10 cellular contexts compared by ENCODE assay signal in genomic region chr4:15963568-15963967, GRCh38. TPM values are rescaled to one million over a fixed set of nuclear protein-coding genes. Genes with fewer than 3 reads are reported as not detected.
DNase-seq lines count a peak whose midpoint lies in the region; ATAC-seq and TF ChIP-seq lines count a peak whose summit lies in the region.
"Had no signal": no experiment of that assay in that cellular context is flagged by ENCODE, and none has a peak within 500 bp of the region (broad histone marks: within the 10 kb centered on the region; RNA-seq: fewer than 3 reads in every experiment).

No MANE protein-coding gene starts in this region.

- H3K9me3 Mint-ChIP-seq in activated CD4-positive, alpha-beta memory T cell treated with anti-CD3 and anti-CD28 coated beads for 36 hours: no peaks in the 10 kb centered on the region

- H3K4me3 Mint-ChIP-seq in activated CD4-positive, alpha-beta memory T cell treated with anti-CD3 and anti-CD28 coated beads for 36 hours: no peak overlapping the region

- peaks cover 4% of the 10 kb centered on the region for H3K27me3 Mint-ChIP-seq in activated CD4-positive, alpha-beta memory T cell treated with anti-CD3 and anti-CD28 coated beads for 36 hours

- no peaks in the 10 kb centered on the region for H3K36me3 ChIP-seq in esophagus muscularis mucosa

- H3K4me1 ChIP-seq in esophagus muscularis mucosa: no peaks in the 10 kb centered on the region

- peaks cover 8% of the 10 kb centered on the region for H3K4me1 Mint-ChIP-seq in activated CD4-positive, alpha-beta memory T cell treated with anti-CD3 and anti-CD28 coated beads for 36 hours (ENCODE audit: low read depth)

- ATAC-seq in GM18909 (IDR thresholded peaks at IDR 0.05; ENCODE audit: poor library complexity, unreplicated experiment) (peak; percentile 80), HG02642 (IDR thresholded peaks at IDR 0.05; ENCODE audit: poor library complexity, unreplicated experiment) (peak; percentile 83)

- no peak overlapping the region for H3K27ac Mint-ChIP-seq in activated CD4-positive, alpha-beta memory T cell treated with anti-CD3 and anti-CD28 coated beads for 36 hours

- TF ChIP-seq POLR2A in esophagus muscularis mucosa (IDR thresholded peaks at IDR 0.05; ENCODE audit: low read depth): no peak

- H3K36me3 Mint-ChIP-seq in activated CD4-positive, alpha-beta memory T cell treated with anti-CD3 and anti-CD28 coated beads for 36 hours: no peaks in the 10 kb centered on the region

- CTCF ChIA-PET in activated CD4-positive, alpha-beta memory T cell treated with anti-CD3 and anti-CD28 coated beads for 36 hours (lab: Charles Lee): interaction anchor here (0.8 to 4.1 kb wide), 4 partner anchors 38 to 301 kb away, joined by 3 to 23 read pairs (median 9); no protein-coding TSS in a partner anchor

- no peak overlapping the region for H3K27ac ChIP-seq in esophagus muscularis mucosa (replicated peaks in 1 of 4)

- peaks cover 0 to 8% (median 3%) of the 10 kb centered on the region in 4 donors for H3K9me3 ChIP-seq in esophagus muscularis mucosa

- POLR2A ChIA-PET in activated CD4-positive, alpha-beta memory T cell treated with anti-CD3 and anti-CD28 coated beads for 36 hours (lab: Charles Lee): no interaction called here

- no peak overlapping the region for H3K4me3 ChIP-seq in esophagus muscularis mucosa

- WGBS in esophagus muscularis mucosa: 72% methylated on average over 5 of the region's 5 CpGs

- intact Hi-C loops in activated CD4-positive, alpha-beta memory T cell treated with anti-CD3 and anti-CD28 coated beads for 36 hours (cut with micrococcal nuclease): loop anchor here (1.0 to 2.0 kb wide), 2 partner anchors 38 to 301 kb away; no protein-coding TSS in a partner anchor
- intact Hi-C loops in esophagus muscularis mucosa (cut with DNase I): loop anchor here (5.0 kb wide), 1 partner anchor 39 kb away; no protein-coding TSS in a partner anchor

- no peak for TF ChIP-seq EP300 in esophagus muscularis mucosa (IDR thresholded peaks at IDR 0.05)

- no peak for TF ChIP-seq CTCF in esophagus muscularis mucosa (IDR thresholded peaks at IDR 0.05)

- no peaks in the 10 kb centered on the region for H3K27me3 ChIP-seq in esophagus muscularis mucosa

- DNase-seq in activated CD4-positive, alpha-beta memory T cell treated with anti-CD3 and anti-CD28 coated beads for 36 hours: peak; percentile 68
- DNase-seq in stimulated activated CD4-positive, alpha-beta T cell treated with anti-CD3 and anti-CD28 coated beads, Interleukin-15, amount 100 ng/mL, for 48 hours (ENCODE audit: low read depth in 2 of 2): peak; percentile 40 to 48
- DNase-seq in EL (no peak), GM03348 (ENCODE audit: low spot score) (no peak), esophagus muscularis mucosa (ENCODE audit: extremely low spot score) (no peak)
- no peak for DNase-seq in effector CD4-positive, alpha-beta T cell

RNA-seq across cellular contexts. Expression of gene FGFBP2, which starts 0.6 kb away (rescaled TPM):
- under 1 TPM; 0.43 to 0.51 TPM for total RNA-seq in activated CD4-positive, alpha-beta memory T cell treated with anti-CD3 and anti-CD28 coated beads for 36 hours
- 1 to 10 TPM; 2.8 to 6.7 (median 6.0) TPM for total RNA-seq in esophagus muscularis mucosa
- total RNA-seq: epithelial cell of proximal tubule, renal cortical epithelial cell had no signal

RNA-seq across cellular contexts. Expression of gene FGFBP1, which starts 25.0 kb away (rescaled TPM):
- not detected for total RNA-seq in activated CD4-positive, alpha-beta memory T cell treated with anti-CD3 and anti-CD28 coated beads for 36 hours
- under 1 TPM in 3 of 4 donors, not detected in 1; 0.33 to 0.92 (median 0.52) TPM for total RNA-seq in esophagus muscularis mucosa

Comparison
In these comparisons a context has a peak if more than half of its experiments do, and no peak if none do; other contexts are left out.
1. DNase-seq: peak in activated CD4-positive, alpha-beta memory T cell treated with anti-CD3 and anti-CD28 coated beads for 36 hours (single experiment) and stimulated activated CD4-positive, alpha-beta T cell treated with anti-CD3 and anti-CD28 coated beads, Interleukin-15, amount 100 ng/mL, for 48 hours (2 of 2); none in EL (single experiment), GM03348 (single experiment), esophagus muscularis mucosa (single experiment) and effector CD4-positive, alpha-beta T cell (single experiment).